22 cellular contexts compared by ENCODE assay signal in the genomic region with DNA sequence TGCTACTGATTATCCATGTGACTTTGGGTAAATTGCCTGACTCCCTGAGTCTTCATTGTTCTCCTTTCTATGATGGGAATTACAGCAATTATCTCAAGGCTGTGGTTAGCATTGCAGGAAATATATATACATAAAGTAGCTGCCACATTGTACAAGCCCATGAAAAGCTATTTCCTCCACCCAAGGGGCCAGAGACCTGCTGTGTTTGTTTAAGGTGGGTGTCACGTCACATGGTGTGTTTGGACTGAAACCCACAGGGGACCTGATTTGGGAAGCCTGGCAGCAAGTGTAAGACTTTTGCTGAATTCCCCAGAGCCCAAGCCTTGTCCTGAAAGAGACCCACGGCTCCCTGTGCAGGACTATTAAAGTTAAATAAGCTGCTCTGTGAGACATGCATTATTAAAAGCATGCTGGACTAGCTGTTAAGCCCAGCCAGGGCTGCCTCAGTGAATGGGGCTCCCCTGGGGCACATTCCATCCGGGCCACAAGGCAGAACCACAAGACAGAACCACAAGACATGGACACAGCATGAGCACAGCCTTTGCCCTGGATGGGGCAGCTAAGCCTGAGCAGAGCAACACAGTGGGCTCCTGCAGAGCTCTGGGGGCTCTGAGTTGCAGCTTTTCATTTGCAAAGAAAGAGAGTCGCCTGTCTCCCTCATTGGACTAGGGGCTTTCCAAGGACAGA.
DNase-seq lines count a peak whose midpoint lies in the region; ATAC-seq and TF ChIP-seq lines count a peak whose summit lies in the region.
"Had no signal": no experiment of that assay in that cellular context is flagged by ENCODE, and none has a peak within 500 bp of the region (broad histone marks: within the 10 kb centered on the region; RNA-seq: fewer than 3 reads in every experiment).

No MANE protein-coding gene starts in this region.

- no peaks in the 10 kb centered on the region for H3K36me3 Mint-ChIP-seq in CD8-positive, alpha-beta memory T cell
- no peaks in the 10 kb centered on the region for H3K36me3 Mint-ChIP-seq in effector memory CD8-positive, alpha-beta T cell (ENCODE audit: insufficient read depth)
- H3K36me3 Mint-ChIP-seq: activated CD4-positive, alpha-beta memory T cell treated with anti-CD3 and anti-CD28 coated beads for 36 hours; IgD-negative memory B cell; naive thymus-derived CD4-positive, alpha-beta T cell had no signal

- no peak overlapping the region for H3K4me3 Mint-ChIP-seq in CD8-positive, alpha-beta memory T cell
- no peak overlapping the region for H3K4me3 Mint-ChIP-seq in effector memory CD8-positive, alpha-beta T cell
- H3K4me3 Mint-ChIP-seq: activated CD4-positive, alpha-beta memory T cell treated with anti-CD3 and anti-CD28 coated beads for 36 hours; IgD-negative memory B cell; naive thymus-derived CD4-positive, alpha-beta T cell; stimulated activated naive CD8-positive, alpha-beta T cell treated with anti-CD3 and anti-CD28 coated beads, Interleukin-15, amount 100 ng/mL, for 72 hours had no signal

- H3K27me3 Mint-ChIP-seq in CD8-positive, alpha-beta memory T cell, result peaks cover 2 to 17% of the 10 kb centered on the region in 2 donors
- H3K27me3 Mint-ChIP-seq in effector memory CD8-positive, alpha-beta T cell, result peaks cover 26 to 70% of the 10 kb centered on the region in 2 donors
- H3K27me3 Mint-ChIP-seq: IgD-negative memory B cell had no signal

- H3K27me3 ChIP-seq in neural cell (ENCODE audit: insufficient read depth, low read depth, low read length), result peaks cover 60% of the 10 kb centered on the region
- H3K27me3 ChIP-seq in CD8-positive, alpha-beta memory T cell (ENCODE audit: insufficient read depth, low read length, poor library complexity, severe bottlenecking), result no peaks in the 10 kb centered on the region
- H3K27me3 ChIP-seq: ovary, transverse colon had no signal

- CTCF ChIA-PET in CD8-positive, alpha-beta memory T cell (lab: Charles Lee), result no interaction called here
- CTCF ChIA-PET in OCI-LY7 (lab: Charles Lee; ENCODE audit: unreplicated experiment), result interaction anchor here (0.6 kb wide), 1 partner anchor 148 kb away, joined by 3 read pairs; no protein-coding TSS in a partner anchor

- intact Hi-C loops in OCI-LY7 (cut with micrococcal nuclease; ENCODE audit: unreplicated experiment), result no loop called here

- H3K9ac ChIP-seq in SK-N-MC (ENCODE audit: insufficient read length), result no peak overlapping the region
- H3K9ac ChIP-seq in neural cell (ENCODE audit: low read length), result no peak overlapping the region

- H3K4me2 ChIP-seq in neural cell (ENCODE audit: low read length) (no peak overlapping the region), OCI-LY7 (ENCODE audit: low read length) (no peak overlapping the region)

- H3K9me3 Mint-ChIP-seq in CD8-positive, alpha-beta memory T cell, result no peaks in the 10 kb centered on the region
- H3K9me3 Mint-ChIP-seq in effector memory CD8-positive, alpha-beta T cell, result no peaks in the 10 kb centered on the region
- H3K9me3 Mint-ChIP-seq: stimulated activated naive CD8-positive, alpha-beta T cell treated with anti-CD3 and anti-CD28 coated beads, Interleukin-15, amount 100 ng/mL, for 72 hours had no signal

- no peaks in the 10 kb centered on the region for H3K79me2 ChIP-seq in neural cell (replicated peaks; ENCODE audit: insufficient read depth, low read length)
- H3K79me2 ChIP-seq in OCI-LY7 (ENCODE audit: insufficient read depth, low read depth, low read length), result no peaks in the 10 kb centered on the region

- no peaks in the 10 kb centered on the region for H3F3A ChIP-seq in neural cell (ENCODE audit: insufficient read depth, low read length, poor library complexity, severe bottlenecking)

- H3K36me3 ChIP-seq in SK-N-MC (ENCODE audit: insufficient read depth, low read length) (no peaks in the 10 kb centered on the region), neural cell (ENCODE audit: insufficient read depth, low read length) (no peaks in the 10 kb centered on the region), OCI-LY7 (ENCODE audit: insufficient read depth, low read length) (no peaks in the 10 kb centered on the region)
- no peaks in the 10 kb centered on the region for H3K36me3 ChIP-seq in CD8-positive, alpha-beta memory T cell (ENCODE audit: insufficient read depth, low read length)
- H3K36me3 ChIP-seq: ovary, transverse colon had no signal

- TF ChIP-seq RAD21 in neural cell (conservative IDR thresholded peaks at IDR 0.05), result no peak

- H3K9me2 ChIP-seq in neural cell (ENCODE audit: insufficient read depth, low read length) (no peaks in the 10 kb centered on the region), OCI-LY7 (ENCODE audit: insufficient read depth, low read length) (no peaks in the 10 kb centered on the region)

- H3K27ac Mint-ChIP-seq in CD8-positive, alpha-beta memory T cell, result no peak overlapping the region
- no peak overlapping the region for H3K27ac Mint-ChIP-seq in effector memory CD8-positive, alpha-beta T cell
- H3K27ac Mint-ChIP-seq: activated CD4-positive, alpha-beta memory T cell treated with anti-CD3 and anti-CD28 coated beads for 36 hours; IgD-negative memory B cell; naive thymus-derived CD4-positive, alpha-beta T cell; stimulated activated naive CD8-positive, alpha-beta T cell treated with anti-CD3 and anti-CD28 coated beads, Interleukin-15, amount 100 ng/mL, for 72 hours had no signal

- H3K27ac ChIP-seq in SK-N-MC (peak overlapping the region; percentile 46; the same call in 1 of the 2 replicates), neural cell (ENCODE audit: low read length) (no peak overlapping the region), OCI-LY7 (ENCODE audit: low read depth, low read length, poor library complexity, severe bottlenecking) (no peak overlapping the region)
- H3K27ac ChIP-seq in CD8-positive, alpha-beta memory T cell (ENCODE audit: low read depth, low read length), result no peak overlapping the region
- H3K27ac ChIP-seq: coronary artery, ovary, transverse colon had no signal

- H3K9me3 ChIP-seq in SK-N-MC (ENCODE audit: low read depth, low read length) (no peaks in the 10 kb centered on the region), neural cell (ENCODE audit: low read length) (no peaks in the 10 kb centered on the region), OCI-LY7 (ENCODE audit: low read length) (no peaks in the 10 kb centered on the region)
- H3K9me3 ChIP-seq in CD8-positive, alpha-beta memory T cell (ENCODE audit: low read length), result no peaks in the 10 kb centered on the region
- H3K9me3 ChIP-seq: ovary, transverse colon had no signal

- DNase-seq in DMS153 treated with DMSO at 0.1 percent for 48 hours (lab: John Stamatoyannopoulos, UW; ENCODE audit: unreplicated experiment) (peak; percentile 69), NCI-H1092 treated with DMSO at 0.1 percent for 48 hours (lab: John Stamatoyannopoulos, UW) (peak; percentile 63), SK-N-MC (ENCODE audit: low read depth, low spot score) (peak; percentile 88), OCI-LY7 (ENCODE audit: low spot score) (no peak)
- DNase-seq in CD8-positive, alpha-beta memory T cell, result no peak
- no peak for DNase-seq in effector memory CD8-positive, alpha-beta T cell
- DNase-seq in activated naive CD4-positive, alpha-beta T cell treated with Interleukin-2 at 50 U/mL for 16 hours, result no peak
- DNase-seq: activated CD4-positive, alpha-beta memory T cell treated with anti-CD3 and anti-CD28 coated beads for 36 hours; activated CD4-positive, CD25-positive, alpha-beta regulatory T cell; GOT3; head of caudate nucleus; left cardiac atrium; mesendoderm; naive thymus-derived CD4-positive, alpha-beta T cell; ovary; right cardiac atrium; stimulated activated CD4-positive, alpha-beta T cell treated with anti-CD3 and anti-CD28 coated beads, Interleukin-12 subunit alpha, Interleukin-12 subunit beta, amount 100 ng/mL, for 4 hours; stimulated activated naive CD8-positive, alpha-beta T cell treated with anti-CD3 and anti-CD28 coated beads, Interleukin-15, amount 100 ng/mL, for 72 hours; transverse colon had no signal

- H3K4me3 ChIP-seq in SK-N-MC (peak overlapping the region; percentile 35; the same call in 1 of the 2 replicates), neural cell (ENCODE audit: low read length) (peak overlapping the region; percentile 39), OCI-LY7 (ENCODE audit: low read depth, low read length, poor library complexity, severe bottlenecking) (no peak overlapping the region)
- H3K4me3 ChIP-seq in CD8-positive, alpha-beta memory T cell (ENCODE audit: low read length), result no peak overlapping the region
- H3K4me3 ChIP-seq: coronary artery, ovary, transverse colon had no signal

- POLR2A ChIA-PET in CD8-positive, alpha-beta memory T cell (lab: Charles Lee), result no interaction called here
- POLR2A ChIA-PET in OCI-LY7 (lab: Charles Lee), result no interaction called here

- no peak for TF ChIP-seq EP300 in neural cell (conservative IDR thresholded peaks at IDR 0.05; ENCODE audit: poor library complexity, severe bottlenecking)

- BruUV-seq in OCI-LY7 (replicated peaks; lab: Mats Ljungman, UMichigan), result no TSS peak

- no peak for ATAC-seq in effector memory CD8-positive, alpha-beta T cell (replicated peaks)
- ATAC-seq: left cardiac atrium; naive thymus-derived CD4-positive, alpha-beta T cell; right cardiac atrium; stimulated activated naive CD8-positive, alpha-beta T cell treated with anti-CD3 and anti-CD28 coated beads, Interleukin-15, amount 100 ng/mL, for 72 hours had no signal

- TF ChIP-seq CTCF in neural cell (IDR thresholded peaks at IDR 0.05; ENCODE audit: poor library complexity, severe bottlenecking) (no peak), OCI-LY7 (conservative IDR thresholded peaks at IDR 0.05; ENCODE audit: low read length) (no peak)

- no peaks in the 10 kb centered on the region for H3K4me1 ChIP-seq in CD8-positive, alpha-beta memory T cell (ENCODE audit: insufficient read depth, low read length)
- H3K4me1 ChIP-seq in OCI-LY7 (ENCODE audit: insufficient read depth, low read length, poor library complexity, severe bottlenecking), result no peaks in the 10 kb centered on the region
- H3K4me1 ChIP-seq: transverse colon had no signal

- H3K4me1 Mint-ChIP-seq in CD8-positive, alpha-beta memory T cell, result no peaks in the 10 kb centered on the region
- H3K4me1 Mint-ChIP-seq in effector memory CD8-positive, alpha-beta T cell (ENCODE audit: low read depth in 2 of 2), result no peaks in the 10 kb centered on the region
- H3K4me1 Mint-ChIP-seq: IgD-negative memory B cell; naive thymus-derived CD4-positive, alpha-beta T cell; stimulated activated naive CD8-positive, alpha-beta T cell treated with anti-CD3 and anti-CD28 coated beads, Interleukin-15, amount 100 ng/mL, for 72 hours had no signal

- no peaks in the 10 kb centered on the region for H4K20me1 ChIP-seq in neural cell (ENCODE audit: insufficient read depth)
- no peaks in the 10 kb centered on the region for H4K20me1 ChIP-seq in OCI-LY7 (ENCODE audit: insufficient read depth, low read length)

- no peak overlapping the region for H2AFZ ChIP-seq in neural cell (ENCODE audit: low read depth, low read length)
- H2AFZ ChIP-seq in OCI-LY7 (ENCODE audit: low read length), result no peak overlapping the region

TF ChIP-seq in neural cell, 6 proteins besides CTCF, POLR2A, EP300 and RAD21 (continues in another document):
- TF ChIP-seq EZH2 (IDR thresholded peaks at IDR 0.05; ENCODE audit: borderline replicate concordance, insufficient read depth, low read length, poor library complexity, severe bottlenecking), result no peak

Comparison
In these comparisons a context has a peak if more than half of its experiments do, and no peak if none do; other contexts are left out.
1. DNase-seq: peak in DMS153 treated with DMSO at 0.1 percent for 48 hours (single experiment), NCI-H1092 treated with DMSO at 0.1 percent for 48 hours (single experiment) and SK-N-MC (single experiment); none in CD8-positive, alpha-beta memory T cell (0 of 5), effector memory CD8-positive, alpha-beta T cell (0 of 3), OCI-LY7 (single experiment) and activated naive CD4-positive, alpha-beta T cell treated with Interleukin-2 at 50 U/mL for 16 hours (single experiment).
2. H3K4me3 ChIP-seq: peak in SK-N-MC (single experiment) and neural cell (single experiment); none in CD8-positive, alpha-beta memory T cell (single experiment) and OCI-LY7 (single experiment).